14 cellular contexts compared by ENCODE assay signal in the genomic region with DNA sequence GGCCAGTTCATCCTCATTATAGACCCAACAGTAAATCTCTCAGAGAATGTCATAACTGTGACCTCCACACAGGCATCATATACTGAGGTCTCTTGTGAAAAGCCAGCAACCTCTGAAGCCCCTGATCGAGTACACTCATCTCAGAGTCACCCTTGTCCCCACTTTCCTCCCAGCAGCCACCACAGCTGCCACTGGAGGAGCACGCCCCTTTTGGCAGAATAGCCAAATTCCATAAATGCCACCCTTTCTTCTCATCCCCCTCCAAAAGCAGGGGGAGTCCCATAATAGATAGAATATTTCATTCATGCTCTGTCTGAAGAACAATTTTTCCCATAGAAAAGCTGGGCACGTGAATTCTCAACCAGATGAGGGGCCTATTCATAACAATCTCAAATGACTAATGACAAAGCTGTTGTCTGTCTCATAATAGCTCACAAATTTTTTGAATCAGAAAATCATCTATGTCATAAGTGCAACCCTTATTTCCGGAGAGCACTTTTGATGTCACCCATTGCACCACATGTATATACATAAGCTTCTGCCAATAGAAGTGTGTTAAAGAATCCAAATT. TPM values are rescaled to one million over a fixed set of nuclear protein-coding genes. Genes with fewer than 3 reads are reported as not detected.
DNase-seq lines count a peak whose midpoint lies in the region; ATAC-seq and TF ChIP-seq lines count a peak whose summit lies in the region.
"Had no signal": no experiment of that assay in that cellular context is flagged by ENCODE, and none has a peak within 500 bp of the region (broad histone marks: within the 10 kb centered on the region; RNA-seq: fewer than 3 reads in every experiment).

No MANE protein-coding gene starts in this region.

- no peaks in the 10 kb centered on the region for H3K27me3 Mint-ChIP-seq in GM23338 (ENCODE audit: insufficient read depth, low read depth, poor library complexity)

- no peak overlapping the region for H3K4me3 ChIP-seq in GM23338
- H3K4me3 ChIP-seq: upper lobe of left lung had no signal

- no peaks in the 10 kb centered on the region for H3K27me3 ChIP-seq in GM23338 (ENCODE audit: insufficient read depth)
- H3K27me3 ChIP-seq: upper lobe of left lung had no signal

- intact Hi-C loops in sciatic nerve (cut with DNase I) = no loop called here

- no peaks in the 10 kb centered on the region for H3F3A ChIP-seq in GM23338 (replicated peaks; ENCODE audit: low read depth)

- H3K4me1 Mint-ChIP-seq in GM23338 = peaks cover 81% of the 10 kb centered on the region

- no peak for TF ChIP-seq CTCF in GM23338 (conservative IDR thresholded peaks at IDR 0.05; ENCODE audit: low read depth in 2 of 2)

- peak overlapping the region; percentile 14 for H3K27ac Mint-ChIP-seq in GM23338

- ATAC-seq in GM23338 (no peak), SK-N-SH treated with all-trans-retinoic acid at 6 μM for 48 hours (peak; percentile 66), sciatic nerve (peak; percentile 66), GM18511 (IDR thresholded peaks at IDR 0.05; ENCODE audit: unreplicated experiment) (no peak)

- H3K36me3 Mint-ChIP-seq in GM23338 (ENCODE audit: low read depth) = no peaks in the 10 kb centered on the region

- H3K9me2 ChIP-seq in GM23338 (ENCODE audit: insufficient read depth) = no peaks in the 10 kb centered on the region

- no peaks in the 10 kb centered on the region for H3K36me3 ChIP-seq in GM23338 (ENCODE audit: insufficient read depth)
- H3K36me3 ChIP-seq: upper lobe of left lung had no signal

- no peak overlapping the region for H3K4me3 Mint-ChIP-seq in GM23338

- no peak overlapping the region for H3K4me2 ChIP-seq in GM23338

- no peak overlapping the region for H2AFZ ChIP-seq in GM23338

- H3K27ac ChIP-seq in GM23338 (ENCODE audit: low read depth) = no peak overlapping the region
- H3K27ac ChIP-seq: upper lobe of left lung had no signal

- H4K20me1 ChIP-seq in GM23338 (replicated peaks; ENCODE audit: insufficient read depth) = no peaks in the 10 kb centered on the region

- H3K4me1 ChIP-seq in GM23338 (ENCODE audit: insufficient read depth) = peaks cover 71% of the 10 kb centered on the region

- H3K79me2 ChIP-seq in GM23338 (replicated peaks; ENCODE audit: insufficient read depth) = peaks cover 74% of the 10 kb centered on the region

- DNase-seq in GM23338 (ENCODE audit: low spot score) (no peak), globus pallidus (ENCODE audit: low spot score) (peak; percentile 96), sciatic nerve (ENCODE audit: low spot score) (no peak), NCI-H345 treated with DMSO at 0.1 percent for 48 hours (lab: John Stamatoyannopoulos, UW; ENCODE audit: unreplicated experiment) (no peak)
- no peak for DNase-seq in activated CD8-positive, alpha-beta memory T cell treated with anti-CD3 and anti-CD28 coated beads, Interleukin-2, amount 50 U/mL, for 48 hours
- DNase-seq in central memory CD4-positive, alpha-beta T cell = no peak
- DNase-seq: activated CD4-positive, alpha-beta T cell treated with anti-CD3 and anti-CD28 coated beads, Interleukin-2, amount 50 U/mL, for 48 hours; DMS79 treated with DMSO at 0.1 percent for 48 hours; islet precursor cell; KG1; SHP77; upper lobe of left lung had no signal

- H3K9me3 Mint-ChIP-seq in GM23338 = no peaks in the 10 kb centered on the region

TF ChIP-seq in GM23338, 12 proteins besides CTCF, POLR2A, EP300 and RAD21 (continues in another document):
- TF ChIP-seq ZNF331 (CRISPR knock-in tag; IDR thresholded peaks at IDR 0.05; ENCODE audit: low read depth) (no peak), ZNF114 (CRISPR knock-in tag; IDR thresholded peaks at IDR 0.05) (no peak), EZH2 (IDR thresholded peaks at IDR 0.05; ENCODE audit: low read depth, unreplicated experiment) (no peak), CREB1 (CRISPR knock-in tag; IDR thresholded peaks at IDR 0.05; ENCODE audit: low read depth) (no peak), POLR2AphosphoS5 (IDR thresholded peaks at IDR 0.05; ENCODE audit: low read depth) (no peak), ETS1 (IDR thresholded peaks at IDR 0.05) (no peak), NANOG (IDR thresholded peaks at IDR 0.05; ENCODE audit: borderline replicate concordance) (no peak)
- TF ChIP-seq, protein P1, sequence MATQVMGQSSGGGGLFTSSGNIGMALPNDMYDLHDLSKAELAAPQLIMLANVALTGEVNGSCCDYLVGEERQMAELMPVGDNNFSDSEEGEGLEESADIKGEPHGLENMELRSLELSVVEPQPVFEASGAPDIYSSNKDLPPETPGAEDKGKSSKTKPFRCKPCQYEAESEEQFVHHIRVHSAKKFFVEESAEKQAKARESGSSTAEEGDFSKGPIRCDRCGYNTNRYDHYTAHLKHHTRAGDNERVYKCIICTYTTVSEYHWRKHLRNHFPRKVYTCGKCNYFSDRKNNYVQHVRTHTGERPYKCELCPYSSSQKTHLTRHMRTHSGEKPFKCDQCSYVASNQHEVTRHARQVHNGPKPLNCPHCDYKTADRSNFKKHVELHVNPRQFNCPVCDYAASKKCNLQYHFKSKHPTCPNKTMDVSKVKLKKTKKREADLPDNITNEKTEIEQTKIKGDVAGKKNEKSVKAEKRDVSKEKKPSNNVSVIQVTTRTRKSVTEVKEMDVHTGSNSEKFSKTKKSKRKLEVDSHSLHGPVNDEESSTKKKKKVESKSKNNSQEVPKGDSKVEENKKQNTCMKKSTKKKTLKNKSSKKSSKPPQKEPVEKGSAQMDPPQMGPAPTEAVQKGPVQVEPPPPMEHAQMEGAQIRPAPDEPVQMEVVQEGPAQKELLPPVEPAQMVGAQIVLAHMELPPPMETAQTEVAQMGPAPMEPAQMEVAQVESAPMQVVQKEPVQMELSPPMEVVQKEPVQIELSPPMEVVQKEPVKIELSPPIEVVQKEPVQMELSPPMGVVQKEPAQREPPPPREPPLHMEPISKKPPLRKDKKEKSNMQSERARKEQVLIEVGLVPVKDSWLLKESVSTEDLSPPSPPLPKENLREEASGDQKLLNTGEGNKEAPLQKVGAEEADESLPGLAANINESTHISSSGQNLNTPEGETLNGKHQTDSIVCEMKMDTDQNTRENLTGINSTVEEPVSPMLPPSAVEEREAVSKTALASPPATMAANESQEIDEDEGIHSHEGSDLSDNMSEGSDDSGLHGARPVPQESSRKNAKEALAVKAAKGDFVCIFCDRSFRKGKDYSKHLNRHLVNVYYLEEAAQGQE (IDR thresholded peaks at IDR 0.05; ENCODE audit: unreplicated experiment) = no peak

TF ChIP-seq in SK-N-SH treated with all-trans-retinoic acid at 6 μM for 48 hours, 23 proteins besides CTCF, POLR2A, EP300 and RAD21:
- TF ChIP-seq ISL1 (CRISPR knock-in tag; IDR thresholded peaks at IDR 0.05) (peak; percentile 53; the same call in 1 of the 2 replicates), ARNTL (CRISPR knock-in tag; IDR thresholded peaks at IDR 0.05; ENCODE audit: borderline replicate concordance, low read depth) (no peak)

RNA-seq across cellular contexts. Expression of gene SGMS1, which starts 47.4 kb away (rescaled TPM):
- 33.6 and 34.7 TPM in 2 replicates for total RNA-seq in GM23338 (2014; rRNA removed; shearing (Covaris generic))
- polyA plus RNA-seq in GM23338 (2016; fragmentation: Nextera tagmentation; extraction: Ambion mirVana) = 12.6 and 15.0 TPM in 2 replicates
- 54.7 TPM for total RNA-seq in sciatic nerve

Comparison
In these comparisons a context has a peak if more than half of its experiments do, and no peak if none do; other contexts are left out.
1. ATAC-seq: peak in SK-N-SH treated with all-trans-retinoic acid at 6 μM for 48 hours (single experiment) and sciatic nerve (single experiment); none in GM23338 (single experiment) and GM18511 (single experiment).